8 cellular contexts compared by ENCODE assay signal in genomic region chr11:57640068-57640800, GRCh38. TPM values are rescaled to one million over a fixed set of nuclear protein-coding genes. Genes with fewer than 3 reads are reported as not detected.
A peak's percentile ranks its signal among the peaks of the same experiment; 100 is the strongest.
DNase-seq lines count a peak whose midpoint lies in the region; ATAC-seq and TF ChIP-seq lines count a peak whose summit lies in the region.

No MANE protein-coding gene starts in this region.

- ATAC-seq in left ventricle myocardium superior (no peak), HG03521 (IDR thresholded peaks at IDR 0.05; ENCODE audit: unreplicated experiment) (no peak)

- H3K27me3 ChIP-seq in right atrium auricular region: no peaks in the 10 kb centered on the region

- DNase-seq in right atrium auricular region (ENCODE audit: low spot score) (no peak), left ventricle myocardium superior (no peak), choroid plexus epithelial cell (ENCODE audit: low read depth) (no peak), superior temporal gyrus (ENCODE audit: extremely low spot score) (no peak), D341Med (ENCODE audit: low spot score) (no peak)
- DNase-seq in stimulated activated naive CD4-positive, alpha-beta T cell treated with Interleukin-2 at 50 U/mL for 16 hours (lab: John Stamatoyannopoulos, UW): no peak

- H3K36me3 ChIP-seq in right atrium auricular region: no peaks in the 10 kb centered on the region
- peaks cover 42% of the 10 kb centered on the region for H3K36me3 ChIP-seq in mesodermal cell (ENCODE audit: control insufficient read depth, insufficient read depth, low read length)

- H3K9me3 ChIP-seq in right atrium auricular region (no peaks in the 10 kb centered on the region), mesodermal cell (ENCODE audit: control insufficient read depth, low read length) (no peaks in the 10 kb centered on the region)

- 0 to 8% methylated on average over 4 to 7 of the region's 9 CpGs for WGBS in mesodermal cell (ENCODE audit: insufficient coverage in 2 of 2), 2 experiments

- peak overlapping the region; percentile 9 to 17 for H3K27ac ChIP-seq in right atrium auricular region
- H3K27ac ChIP-seq in mesodermal cell (ENCODE audit: low read depth, low read length, severe bottlenecking): peak overlapping the region; percentile 99

- H3K4me1 ChIP-seq in right atrium auricular region: peaks cover 0 to 44% of the 10 kb centered on the region in 2 donors
- H3K4me1 ChIP-seq in mesodermal cell (ENCODE audit: control insufficient read depth, insufficient read depth, low read length, poor library complexity, severe bottlenecking): peaks cover 48% of the 10 kb centered on the region

- H3K4me3 ChIP-seq in right atrium auricular region: peak overlapping the region in 1 of 2 donors; percentile 85
- peak overlapping the region; percentile 94 for H3K4me3 ChIP-seq in choroid plexus epithelial cell (ENCODE audit: low read depth, low read length)
- H3K4me3 ChIP-seq in mesodermal cell (ENCODE audit: extremely low read depth, insufficient read depth, low read length, poor library complexity, severe bottlenecking): peak overlapping the region; percentile 100

- TF ChIP-seq CTCF in right atrium auricular region (IDR thresholded peaks at IDR 0.05): no peak
- TF ChIP-seq CTCF in choroid plexus epithelial cell (conservative IDR thresholded peaks at IDR 0.05; ENCODE audit: low read depth, low read length): no peak

- intact Hi-C loops in left ventricle myocardium superior (cut with micrococcal nuclease): loop anchor here (5.0 kb wide), 1 partner anchor 73 kb away; the partner anchor contains the start of gene UBE2L6

RNA-seq across cellular contexts. Expression of gene YPEL4, which starts 9.5 kb away (rescaled TPM):
- under 1 TPM; 0.55 to 0.63 TPM for total RNA-seq in right atrium auricular region
- 1.2 TPM for total RNA-seq in left ventricle myocardium superior
- polyA plus RNA-seq in mesodermal cell (2013, experiment 1 of 2): 1.2 TPM
- 0.96 TPM for polyA plus RNA-seq in mesodermal cell (2013, experiment 2 of 2)

RNA-seq across cellular contexts. Expression of gene CLP1, which starts 17.3 kb away (rescaled TPM):
- total RNA-seq in right atrium auricular region (1 to 10 TPM; 5.9 to 8.1 TPM), left ventricle myocardium superior (7.7 TPM)
- 15.9 TPM for polyA plus RNA-seq in mesodermal cell (2013, experiment 1 of 2)
- 16.3 TPM for polyA plus RNA-seq in mesodermal cell (2013, experiment 2 of 2)

RNA-seq across cellular contexts. Expression of gene ZDHHC5, which starts 27.7 kb away (rescaled TPM):
- total RNA-seq in right atrium auricular region: 10 to 100 TPM; 44.9 to 56.7 TPM
- total RNA-seq in left ventricle myocardium superior: 47.8 TPM
- 40.3 TPM for polyA plus RNA-seq in mesodermal cell (2013, experiment 1 of 2)
- polyA plus RNA-seq in mesodermal cell (2013, experiment 2 of 2): 40.4 TPM

RNA-seq across cellular contexts. Expression of gene SERPING1, which starts 42.7 kb away (rescaled TPM):
- total RNA-seq in right atrium auricular region (100 to 1,000 TPM; 210 to 851 TPM), left ventricle myocardium superior (121 TPM)
- 222 TPM for polyA plus RNA-seq in mesodermal cell (2013, experiment 1 of 2)
- polyA plus RNA-seq in mesodermal cell (2013, experiment 2 of 2): 198 TPM
